In the genomic region with DNA sequence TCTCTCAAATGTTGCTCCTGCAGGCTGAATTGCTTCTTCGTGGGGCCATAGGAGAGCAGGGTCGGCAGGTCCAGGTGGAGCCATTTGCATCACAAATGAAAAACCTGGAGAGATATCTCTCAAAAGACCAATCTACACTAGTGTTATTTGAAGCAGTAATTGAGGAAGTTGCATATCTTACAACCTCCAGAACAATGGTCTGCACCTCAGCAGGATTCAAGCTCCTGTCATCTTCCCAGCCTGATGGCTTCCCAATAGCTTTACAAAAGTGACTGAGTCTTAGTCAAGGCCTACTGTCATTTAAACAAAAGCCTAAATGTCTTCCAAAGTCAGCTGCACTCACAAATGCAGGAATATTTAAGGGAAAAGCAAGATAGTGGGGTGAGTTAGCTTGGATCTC, we compare ENCODE assay signal across 1 cellular context.
TF ChIP-seq lines count a peak whose summit lies in the region.

No MANE protein-coding gene starts in this region.

TF ChIP-seq in H1, 55 proteins besides CTCF, POLR2A, EP300 and RAD21 (continued from another document):
- TF ChIP-seq RNF2 (IDR thresholded peaks at IDR 0.05; ENCODE audit: borderline replicate concordance, low read depth, low read length, missing control alignments, poor library complexity, severe bottlenecking), result no peak
- TF ChIP-seq, protein P1, sequence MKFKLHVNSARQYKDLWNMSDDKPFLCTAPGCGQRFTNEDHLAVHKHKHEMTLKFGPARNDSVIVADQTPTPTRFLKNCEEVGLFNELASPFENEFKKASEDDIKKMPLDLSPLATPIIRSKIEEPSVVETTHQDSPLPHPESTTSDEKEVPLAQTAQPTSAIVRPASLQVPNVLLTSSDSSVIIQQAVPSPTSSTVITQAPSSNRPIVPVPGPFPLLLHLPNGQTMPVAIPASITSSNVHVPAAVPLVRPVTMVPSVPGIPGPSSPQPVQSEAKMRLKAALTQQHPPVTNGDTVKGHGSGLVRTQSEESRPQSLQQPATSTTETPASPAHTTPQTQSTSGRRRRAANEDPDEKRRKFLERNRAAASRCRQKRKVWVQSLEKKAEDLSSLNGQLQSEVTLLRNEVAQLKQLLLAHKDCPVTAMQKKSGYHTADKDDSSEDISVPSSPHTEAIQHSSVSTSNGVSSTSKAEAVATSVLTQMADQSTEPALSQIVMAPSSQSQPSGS (IDR thresholded peaks at IDR 0.05; ENCODE audit: low read length), result no peak
- TF ChIP-seq HDAC2 (IDR thresholded peaks at IDR 0.05; ENCODE audit: borderline replicate concordance in 1 of 2, low read depth in 2 of 2, low read length in 2 of 2), result no peak
- TF ChIP-seq SUZ12 (IDR thresholded peaks at IDR 0.05; ENCODE audit: low read length), result no peak
- no peak for TF ChIP-seq SIRT6 (IDR thresholded peaks at IDR 0.05; ENCODE audit: low read length)
- no peak for TF ChIP-seq TBP (IDR thresholded peaks at IDR 0.05; ENCODE audit: low read depth, low read length)
- TF ChIP-seq USF2 (IDR thresholded peaks at IDR 0.05; ENCODE audit: low read length), result no peak
- no peak for TF ChIP-seq SIN3A (conservative IDR thresholded peaks at IDR 0.05 in 1 of 2, IDR thresholded peaks at IDR 0.05 in 1 of 2; ENCODE audit: low read depth in 1 of 2, low read length in 2 of 2)
- TF ChIP-seq RFX5 (IDR thresholded peaks at IDR 0.05; ENCODE audit: borderline replicate concordance, low read depth, low read length), result no peak
- TF ChIP-seq BCL11A (IDR thresholded peaks at IDR 0.05; ENCODE audit: low read depth in 2 of 2, low read length in 2 of 2), result no peak
- no peak for TF ChIP-seq EZH2 (IDR thresholded peaks at IDR 0.05; ENCODE audit: low read depth, low read length, severe bottlenecking)
- TF ChIP-seq, protein P2, sequence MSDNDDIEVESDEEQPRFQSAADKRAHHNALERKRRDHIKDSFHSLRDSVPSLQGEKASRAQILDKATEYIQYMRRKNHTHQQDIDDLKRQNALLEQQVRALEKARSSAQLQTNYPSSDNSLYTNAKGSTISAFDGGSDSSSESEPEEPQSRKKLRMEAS (IDR thresholded peaks at IDR 0.05), result no peak
